Comparison of ENCODE assay signal across 8 cellular contexts in the genomic region with DNA sequence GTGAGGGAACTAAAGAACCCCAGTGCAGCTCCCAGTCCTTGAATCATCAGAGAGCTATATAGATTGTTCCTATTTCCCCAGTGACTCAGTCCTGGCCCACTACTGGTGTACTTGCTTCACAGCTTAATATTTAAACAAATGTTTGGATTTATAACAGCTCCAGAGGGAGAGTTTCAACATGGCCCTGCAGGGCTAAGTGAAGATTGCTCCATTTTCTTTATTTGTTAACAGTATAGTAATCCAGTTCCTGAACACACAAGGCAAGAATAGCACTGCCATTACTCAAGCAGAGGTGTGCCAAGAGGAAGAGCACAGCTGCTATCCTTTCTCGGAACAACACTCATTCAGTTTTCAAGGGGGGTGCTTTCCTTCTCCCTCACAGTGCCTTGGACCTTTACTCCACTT. TPM values are rescaled to one million over a fixed set of nuclear protein-coding genes. Genes with fewer than 3 reads are reported as not detected.
DNase-seq lines count a peak whose midpoint lies in the region; ATAC-seq, FAIRE-seq and TF ChIP-seq lines count a peak whose summit lies in the region.

No MANE protein-coding gene starts in this region.

- FAIRE-seq in astrocyte (lab: Jason Lieb, UNC) (no peak), D721Med (lab: Jason Lieb, UNC) (no peak)

- no peak for TF ChIP-seq EP300 in ovary (IDR thresholded peaks at IDR 0.05)

- peak; percentile 7 to 16 for ATAC-seq in activated naive CD4-positive, alpha-beta T cell treated with anti-CD3 and anti-CD28 coated beads, Interleukin-2, amount 50 U/mL, for 72 hours
- peak; percentile 82 for ATAC-seq in left lobe of liver
- peak; percentile 54 for ATAC-seq in aorta (ENCODE audit: low FRiP score)

- 28 to 30% methylated on average over 1 of the region's 1 CpG for WGBS in aorta, 2 donors
- 5 to 14% (median 6%) methylated on average over 1 of the region's 1 CpG for WGBS in ovary, 3 donors

- H3K9me3 ChIP-seq in astrocyte (ENCODE audit: insufficient read depth, low read depth, low read length): no peaks in the 10 kb centered on the region
- H3K9me3 ChIP-seq in aorta (ENCODE audit: control insufficient read depth, low read length): no peaks in the 10 kb centered on the region
- no peaks in the 10 kb centered on the region for H3K9me3 ChIP-seq in ovary

- H3K79me2 ChIP-seq in astrocyte (ENCODE audit: insufficient read depth, low read length): no peaks in the 10 kb centered on the region

- H3K4me3 ChIP-seq in astrocyte (ENCODE audit: insufficient read depth, low read depth, low read length) (no peak overlapping the region), aorta (ENCODE audit: low read length in 2 of 2) (no peak overlapping the region), ovary (no peak overlapping the region)

- TF ChIP-seq CTCF in astrocyte (IDR thresholded peaks at IDR 0.05; ENCODE audit: insufficient read depth, low read depth, low read length) (no peak), ovary (IDR thresholded peaks at IDR 0.05) (no peak), D721Med (IDR thresholded peaks at IDR 0.05; ENCODE audit: insufficient read depth, missing control alignments) (no peak)

- no peaks in the 10 kb centered on the region for H4K20me1 ChIP-seq in astrocyte (ENCODE audit: insufficient read depth, low read length)

- H3K36me3 ChIP-seq in astrocyte (ENCODE audit: insufficient read depth, low read length): no peaks in the 10 kb centered on the region
- H3K36me3 ChIP-seq in aorta (ENCODE audit: control insufficient read depth in 1 of 2, insufficient read depth in 2 of 2, low read length in 1 of 2): no peaks in the 10 kb centered on the region
- no peaks in the 10 kb centered on the region for H3K36me3 ChIP-seq in ovary

- peaks cover 0 to 11% of the 10 kb centered on the region in 2 donors for H3K9me3 Mint-ChIP-seq in activated naive CD4-positive, alpha-beta T cell treated with anti-CD3 and anti-CD28 coated beads, Interleukin-2, amount 50 U/mL, for 72 hours
- peaks cover 3% of the 10 kb centered on the region for H3K9me3 Mint-ChIP-seq in astrocyte (ENCODE audit: unreplicated experiment)

- no peak overlapping the region for H3K9ac ChIP-seq in astrocyte (ENCODE audit: low read length)

- H3K4me1 Mint-ChIP-seq in astrocyte (ENCODE audit: low read depth, unreplicated experiment): peaks cover 34% of the 10 kb centered on the region

- no peak for TF ChIP-seq POLR2A in ovary (IDR thresholded peaks at IDR 0.05)

- H3K4me2 ChIP-seq in astrocyte (ENCODE audit: low read length): peak overlapping the region; percentile 56

- intact Hi-C loops in aorta (cut with DNase I): no loop called here
- intact Hi-C loops in ovary (cut with DNase I): no loop called here

- H3K4me1 ChIP-seq in astrocyte (ENCODE audit: insufficient read depth, low read length): peaks cover 38% of the 10 kb centered on the region
- peaks cover 16 to 20% of the 10 kb centered on the region in 2 donors for H3K4me1 ChIP-seq in aorta (ENCODE audit: control insufficient read depth in 1 of 2, insufficient read depth in 2 of 2, low read length in 2 of 2)
- H3K4me1 ChIP-seq in ovary (ENCODE audit: insufficient read depth): peaks cover 11% of the 10 kb centered on the region

- H2AFZ ChIP-seq in astrocyte (ENCODE audit: low read depth, low read length): no peak overlapping the region

- H3K27me3 Mint-ChIP-seq in astrocyte (ENCODE audit: low read depth, unreplicated experiment): no peaks in the 10 kb centered on the region

- H3K4me3 Mint-ChIP-seq in astrocyte (ENCODE audit: unreplicated experiment): no peak overlapping the region

- H3K36me3 Mint-ChIP-seq in activated naive CD4-positive, alpha-beta T cell treated with anti-CD3 and anti-CD28 coated beads, Interleukin-2, amount 50 U/mL, for 72 hours: peaks cover 35 to 51% of the 10 kb centered on the region in 2 donors
- no peaks in the 10 kb centered on the region for H3K36me3 Mint-ChIP-seq in astrocyte (ENCODE audit: low read depth, unreplicated experiment)

- H3K27ac ChIP-seq in astrocyte (ENCODE audit: low read depth, low read length) (peak overlapping the region; percentile 56), aorta (ENCODE audit: low read depth in 1 of 2, low read length in 2 of 2) (peak overlapping the region; percentile 51 to 80), ovary (no peak overlapping the region)

- DNase-seq in activated naive CD4-positive, alpha-beta T cell treated with anti-CD3 and anti-CD28 coated beads, Interleukin-2, amount 50 U/mL, for 72 hours (ENCODE audit: low spot score in 2 of 2): no peak
- no peak for DNase-seq in activated naive CD4-positive, alpha-beta T cell treated with Interleukin-2 at 50 U/mL for 16 hours
- peak; percentile 66 for DNase-seq in astrocyte (ENCODE audit: low read depth)
- peak; percentile 68 for DNase-seq in left lobe of liver (ENCODE audit: low spot score)
- no peak for DNase-seq in aorta
- no peak for DNase-seq in ovary
- no peak for DNase-seq in D721Med (ENCODE audit: insufficient read length, low spot score)
- DNase-seq in activated CD4-positive, alpha-beta T cell treated with anti-CD3 and anti-CD28 coated beads for 4 hours: no peak

- peak overlapping the region in 1 of 2 donors; percentile 92 for H3K27ac Mint-ChIP-seq in activated naive CD4-positive, alpha-beta T cell treated with anti-CD3 and anti-CD28 coated beads, Interleukin-2, amount 50 U/mL, for 72 hours
- peak overlapping the region; percentile 23 for H3K27ac Mint-ChIP-seq in astrocyte (ENCODE audit: unreplicated experiment)

- no peaks in the 10 kb centered on the region for H3K27me3 ChIP-seq in astrocyte (ENCODE audit: insufficient read depth, low read length)
- no peaks in the 10 kb centered on the region for H3K27me3 ChIP-seq in aorta (ENCODE audit: control insufficient read depth in 1 of 2, insufficient read depth in 2 of 2, low read length in 1 of 2)
- H3K27me3 ChIP-seq in ovary: no peaks in the 10 kb centered on the region

RNA-seq across cellular contexts. Expression of a gene that starts 6.5 kb away (rescaled TPM):
- 100 to 1,000 TPM in 1 of 2 donors, 10 to 100 TPM in 1; 98.6 to 114 TPM for total RNA-seq in activated naive CD4-positive, alpha-beta T cell treated with anti-CD3 and anti-CD28 coated beads, Interleukin-2, amount 50 U/mL, for 72 hours
- 4.0 and 4.2 TPM in 2 replicates for total RNA-seq in astrocyte
- total RNA-seq in left lobe of liver: 39.2 TPM
- total RNA-seq in aorta: 10 to 100 TPM; 44.5 to 49.3 TPM
- polyA plus RNA-seq in aorta: 10 to 100 TPM; 52.8 to 65.0 TPM
- total RNA-seq in ovary: 10 to 100 TPM in 5 of 7 donors, 1 to 10 TPM in 2; 5.5 to 28.1 (median 11.3) TPM
- 10 to 100 TPM; 11.8 to 35.1 TPM for polyA plus RNA-seq in ovary

RNA-seq across cellular contexts. Expression of a gene that starts 54.2 kb away (rescaled TPM):
- 10 to 100 TPM; 45.6 to 54.6 TPM for total RNA-seq in activated naive CD4-positive, alpha-beta T cell treated with anti-CD3 and anti-CD28 coated beads, Interleukin-2, amount 50 U/mL, for 72 hours
- 62.3 and 64.2 TPM in 2 replicates for total RNA-seq in astrocyte
- total RNA-seq in left lobe of liver: 15.7 TPM
- total RNA-seq in aorta: 10 to 100 TPM; 46.8 to 47.3 TPM
- polyA plus RNA-seq in aorta: 10 to 100 TPM; 24.9 to 45.6 TPM
- 10 to 100 TPM; 34.1 to 58.3 (median 46.1) TPM for total RNA-seq in ovary
- polyA plus RNA-seq in ovary: 10 to 100 TPM; 28.8 to 32.2 TPM

Comparison
In these comparisons a context has a peak if more than half of its experiments do, and no peak if none do; other contexts are left out.
1. ATAC-seq: peak in every context shown above with its lines; median percentile 82 in left lobe of liver; 54 in aorta; 12 in activated naive CD4-positive, alpha-beta T cell treated with anti-CD3 and anti-CD28 coated beads, Interleukin-2, amount 50 U/mL, for 72 hours.
2. DNase-seq: peak in astrocyte (single experiment) and left lobe of liver (single experiment); none in activated naive CD4-positive, alpha-beta T cell treated with anti-CD3 and anti-CD28 coated beads, Interleukin-2, amount 50 U/mL, for 72 hours (0 of 2), activated naive CD4-positive, alpha-beta T cell treated with Interleukin-2 at 50 U/mL for 16 hours (single experiment), aorta (0 of 2), ovary (0 of 5), D721Med (single experiment) and activated CD4-positive, alpha-beta T cell treated with anti-CD3 and anti-CD28 coated beads for 4 hours (0 of 2).
3. H3K27ac ChIP-seq: peak in astrocyte (single experiment) and aorta (2 of 2); none in ovary (0 of 2).